In genomic region chr9:131275332-131276106, GRCh38 we compare ENCODE assay signal across 8 cellular contexts. TPM values are rescaled to one million over a fixed set of nuclear protein-coding genes. Genes with fewer than 3 reads are reported as not detected.
A peak's percentile ranks its signal among the peaks of the same experiment; 100 is the strongest.
DNase-seq lines count a peak whose midpoint lies in the region; ATAC-seq, FAIRE-seq and TF ChIP-seq lines count a peak whose summit lies in the region.

No MANE protein-coding gene starts in this region.

- H2AK5ac ChIP-seq in H1 (ENCODE audit: low read depth, low read length): 0 out of 2 replicates have a peak overlapping the region, but pooled peaks have one; percentile 16

- H3K4me2 ChIP-seq in H1 (ENCODE audit: insufficient read depth in 1 of 2, low read depth in 2 of 2, low read length in 2 of 2): peak overlapping the region in 1 of 2 experiments; percentile 55; a peak in 2 of 4 replicates

- WGBS in H1 (ENCODE audit: extremely low coverage in 1 of 2, insufficient coverage in 1 of 2, insufficient read length in 1 of 2, insufficient replicate concordance in 2 of 2, low coverage in 1 of 2, low lambda C conversion rate in 2 of 2, missing lambda C conversion rate in 1 of 2), 2 experiments: 85% methylated on average over 30 of the region's 30 CpGs; no CpG with 5 or more reads in 1 of the 2 experiments

- no peak overlapping the region for H2BK12ac ChIP-seq in H1 (ENCODE audit: low read depth, low read length)

- peaks cover 2 to 20% (median 13%) of the 10 kb centered on the region in 4 experiments; a peak in 6 of 7 replicates for H3K27me3 ChIP-seq in H1 (replicated peaks in 1 of 4; ENCODE audit: control insufficient read depth in 3 of 4, extremely low read depth in 1 of 4, insufficient read depth in 3 of 4, low read length in 3 of 4)

- peak overlapping the region in 1 of 4 experiments; percentile 72; a peak in 2 of 8 replicates for H3K4me3 ChIP-seq in H1 (ENCODE audit: extremely low read depth in 1 of 4, insufficient read depth in 2 of 4, low read depth in 3 of 4, low read length in 4 of 4)

- no peak overlapping the region for H4K5ac ChIP-seq in H1 (ENCODE audit: insufficient read length, low read depth, low read length)

- no peaks in the 10 kb centered on the region for H3K9me3 Mint-ChIP-seq in progenitor cell of endocrine pancreas (ENCODE audit: low read depth)

- FAIRE-seq in H1 (lab: Jason Lieb, UNC): no peak

- peak; percentile 54 to 70 for TF ChIP-seq RAD21 in H1 (IDR thresholded peaks at IDR 0.05 in 1 of 2, conservative IDR thresholded peaks at IDR 0.05 in 1 of 2; ENCODE audit: low read depth in 2 of 2, low read length in 2 of 2)

- no peak overlapping the region for H3K23ac ChIP-seq in H1 (ENCODE audit: insufficient read length)

- DNase-seq in NOMO-1 treated with dmso at 0.1 percent for 144 hours (lab: John Stamatoyannopoulos, UW; ENCODE audit: unreplicated experiment) (peak; percentile 48), H1 (ENCODE audit: low read depth in 1 of 2, low spot score in 2 of 2) (no peak), progenitor cell of endocrine pancreas (ENCODE audit: low spot score, unreplicated experiment) (no peak), kidney glomerular epithelial cell (lab: John Stamatoyannopoulos, UW) (no peak), NCI-H774 (lab: John Stamatoyannopoulos, UW) (no peak)

- no peaks in the 10 kb centered on the region for H3K9me3 ChIP-seq in H1 (ENCODE audit: insufficient read depth in 2 of 2, low read depth in 1 of 2, low read length in 1 of 2)

- H2BK20ac ChIP-seq in H1 (ENCODE audit: low read length): no peak overlapping the region

- TF ChIP-seq EP300 in H1 (IDR thresholded peaks at IDR 0.05; ENCODE audit: borderline replicate concordance in 1 of 2, low read depth in 2 of 2, low read length in 2 of 2): no peak

- peak; percentile 66 for TF ChIP-seq CTCF in GM12873 (IDR thresholded peaks at IDR 0.05; ENCODE audit: insufficient read depth, low read depth, low read length, missing control alignments)
- TF ChIP-seq CTCF in H1 (IDR thresholded peaks at IDR 0.05; ENCODE audit: control extremely low read depth in 1 of 3, insufficient read depth in 1 of 3, low read depth in 1 of 3, low read length in 3 of 3): peak in 2 of 3 experiments; percentile 59 to 68; a peak in 3 of 4 replicates
- TF ChIP-seq CTCF in progenitor cell of endocrine pancreas (IDR thresholded peaks at IDR 0.05; ENCODE audit: unreplicated experiment): peak; percentile 15

- H4K91ac ChIP-seq in H1 (replicated peaks; ENCODE audit: insufficient read length, low read length): no peak overlapping the region

- no peak overlapping the region for H2BK120ac ChIP-seq in H1 (replicated peaks; ENCODE audit: low read depth, low read length)

- H3K36me3 ChIP-seq in H1 (ENCODE audit: control insufficient read depth in 2 of 4, insufficient read depth in 4 of 4, low read length in 3 of 4): no peaks in the 10 kb centered on the region

- ATAC-seq in HG03565 (IDR thresholded peaks at IDR 0.05; ENCODE audit: unreplicated experiment) (no peak), GM18858 (IDR thresholded peaks at IDR 0.05; ENCODE audit: unreplicated experiment) (no peak)

- peaks cover 3% of the 10 kb centered on the region for H3K4me1 Mint-ChIP-seq in progenitor cell of endocrine pancreas (ENCODE audit: low read depth)

- H3K14ac ChIP-seq in H1 (ENCODE audit: insufficient read length): no peak overlapping the region

- H3K79me1 ChIP-seq in H1 (ENCODE audit: low read depth, low read length): no peaks in the 10 kb centered on the region

- H3K4me3 Mint-ChIP-seq in progenitor cell of endocrine pancreas (ENCODE audit: low read depth): peak overlapping the region; percentile 52

- no peak for TF ChIP-seq POLR2A in H1 (IDR thresholded peaks at IDR 0.05; ENCODE audit: control extremely low read depth in 1 of 2, low read depth in 2 of 2, low read length in 2 of 2)

- POLR2A ChIA-PET in H1 (lab: Charles Lee; ENCODE audit: partially characterized antibody): interaction anchor here (1.4 to 1.6 kb wide), 2 partner anchors 13 to 36 kb away, joined by 3 to 8 read pairs; partner anchors contain the start of gene PLPP7

- no peak overlapping the region for H2AFZ ChIP-seq in H1 (ENCODE audit: low read length)

- H3K9ac ChIP-seq in H1 (replicated peaks in 1 of 4; ENCODE audit: extremely low read depth in 1 of 4, low read depth in 3 of 4, low read length in 3 of 4): no peak overlapping the region

- no peak overlapping the region for H4K8ac ChIP-seq in H1 (ENCODE audit: extremely low read depth, insufficient read depth, low read length)

- no peak overlapping the region for H3K4ac ChIP-seq in H1 (replicated peaks; ENCODE audit: insufficient read length, low read depth, low read length)

- H3K23me2 ChIP-seq in H1 (ENCODE audit: low read depth, low read length): peaks cover 2% of the 10 kb centered on the region; the same call in 1 of the 2 replicates

- H2BK5ac ChIP-seq in H1 (ENCODE audit: low read depth, low read length): no peak overlapping the region

- H3K4me1 ChIP-seq in H1 (replicated peaks in 1 of 4; ENCODE audit: control insufficient read depth in 3 of 4, insufficient read depth in 4 of 4, low read length in 3 of 4): peaks cover 0 to 17% (median 9%) of the 10 kb centered on the region in 4 experiments; a peak in 5 of 7 replicates

- H4K20me1 ChIP-seq in H1 (replicated peaks in 1 of 2; ENCODE audit: control insufficient read depth in 1 of 2, insufficient read depth in 2 of 2, low read length in 2 of 2): no peaks in the 10 kb centered on the region

- CTCF ChIA-PET in H1 (lab: Charles Lee; ENCODE audit: partially characterized antibody): interaction anchor here (0.7 to 2.3 kb wide), 12 partner anchors 9 to 1094 kb away, joined by 3 to 14 read pairs (median 4); no protein-coding TSS in a partner anchor

- no peak overlapping the region for H3K27ac Mint-ChIP-seq in progenitor cell of endocrine pancreas

- no peaks in the 10 kb centered on the region for H3K79me2 ChIP-seq in H1 (ENCODE audit: control insufficient read depth in 1 of 2, insufficient read depth in 2 of 2, low read length in 2 of 2)

- H3K56ac ChIP-seq in H1 (replicated peaks; ENCODE audit: insufficient read length, low read depth, low read length): no peak overlapping the region

- H3K27ac ChIP-seq in H1 (ENCODE audit: low read depth, low read length): no peak overlapping the region

- H3K36me3 Mint-ChIP-seq in progenitor cell of endocrine pancreas (ENCODE audit: insufficient read depth): no peaks in the 10 kb centered on the region

- H3K27me3 Mint-ChIP-seq in progenitor cell of endocrine pancreas: peaks cover 31% of the 10 kb centered on the region

- peak overlapping the region; percentile 72 for H2BK15ac ChIP-seq in H1 (ENCODE audit: low read length)

- no peak overlapping the region for H3K18ac ChIP-seq in H1 (ENCODE audit: extremely low read depth, low read length)

RNA-seq across cellular contexts. Expression of gene FAM78A, which starts 0.8 kb away (rescaled TPM):
- total RNA-seq in H1 (2021; fragmentation: NEBNext Ultra II Directional; extraction: Animal tissue kit (Norgen Biotek cat#: 25700)): 3.1 and 3.5 TPM in 2 replicates
- 3.1 and 4.1 TPM in 2 replicates for polyA plus RNA-seq in H1 (2011; rRNA removed)
- polyA plus RNA-seq in H1 (2011; cell fraction: cytosol; rRNA removed): 2.5 TPM
- 5.1 TPM for polyA plus RNA-seq in H1 (2011; cell fraction: nucleus; rRNA removed)
- polyA plus RNA-seq in H1 (2012, experiment 1 of 2): 2.3 to 3.0 TPM (median 2.9 TPM) in 4 replicates
- polyA plus RNA-seq in H1 (2012, experiment 2 of 2): 3.0 TPM
- polyA plus RNA-seq in H1 (2013, experiment 1 of 2): 1.2 TPM
- 1.4 TPM for polyA plus RNA-seq in H1 (2013, experiment 2 of 2)
- 3.0 and 3.1 TPM in 2 replicates for polyA minus RNA-seq in H1 (2011; rRNA and poly(A)+ RNA removed)
- 2.4 TPM for polyA minus RNA-seq in H1 (2011; cell fraction: cytosol; rRNA and poly(A)+ RNA removed)
- 1.7 TPM for polyA minus RNA-seq in H1 (2011; cell fraction: nucleus; rRNA and poly(A)+ RNA removed)
- 1.9 and 2.0 TPM in 2 replicates for total RNA-seq in progenitor cell of endocrine pancreas

RNA-seq across cellular contexts. Expression of gene PLPP7, which starts 14.0 kb away (rescaled TPM):
- 3.4 TPM in 2 replicates for total RNA-seq in H1 (2021; fragmentation: NEBNext Ultra II Directional; extraction: Animal tissue kit (Norgen Biotek cat#: 25700))
- 3.9 and 5.0 TPM in 2 replicates for polyA plus RNA-seq in H1 (2011; rRNA removed)
- polyA plus RNA-seq in H1 (2011; cell fraction: cytosol; rRNA removed): 4.2 TPM
- 3.9 TPM for polyA plus RNA-seq in H1 (2011; cell fraction: nucleus; rRNA removed)
- 2.0 to 3.0 TPM (median 2.6 TPM) in 4 replicates for polyA plus RNA-seq in H1 (2012, experiment 1 of 2)
- 4.4 TPM for polyA plus RNA-seq in H1 (2012, experiment 2 of 2)
- 1.6 TPM for polyA plus RNA-seq in H1 (2013, experiment 1 of 2)
- 1.5 TPM for polyA plus RNA-seq in H1 (2013, experiment 2 of 2)
- polyA minus RNA-seq in H1 (2011; rRNA and poly(A)+ RNA removed): 2.3 TPM in 2 replicates
- polyA minus RNA-seq in H1 (2011; cell fraction: cytosol; rRNA and poly(A)+ RNA removed): 3.4 TPM
- 4.0 TPM for polyA minus RNA-seq in H1 (2011; cell fraction: nucleus; rRNA and poly(A)+ RNA removed)
- 3.6 TPM in 2 replicates for total RNA-seq in progenitor cell of endocrine pancreas

Comparison
In these comparisons a context has a peak if more than half of its experiments do, and no peak if none do; other contexts are left out.
1. CTCF ChIP-seq: peak in every context shown above with its lines; median percentile 66 in GM12873; 64 in H1; 15 in progenitor cell of endocrine pancreas.